ENCODE assay signal across 32 cellular contexts in the genomic region with DNA sequence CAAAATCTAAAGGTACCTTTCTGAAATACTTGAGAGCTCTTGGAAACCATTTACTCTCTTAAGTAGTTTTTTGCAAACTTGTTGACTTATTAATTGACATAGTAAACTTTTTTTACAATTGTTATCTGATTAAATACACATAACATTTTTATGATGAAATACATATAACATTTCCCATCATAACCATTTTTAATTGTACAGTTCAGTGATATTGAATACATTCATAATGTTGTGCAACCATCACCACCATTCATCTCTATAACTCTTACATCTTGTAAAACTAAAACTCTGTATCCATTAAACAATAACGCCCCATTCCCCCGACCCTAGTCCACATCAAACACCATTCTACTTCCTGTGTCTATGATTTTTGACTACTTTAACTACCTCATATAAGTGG.
"Had no signal": no experiment of that assay in that cellular context is flagged by ENCODE, and none has a peak within 500 bp of the region (broad histone marks: within the 10 kb centered on the region; RNA-seq: fewer than 3 reads in every experiment).

No MANE protein-coding gene starts in this region.

- H3K9me3 ChIP-seq: body of pancreas had no signal

- H3K27ac ChIP-seq: body of pancreas, brain microvascular endothelial cell, breast epithelium, WERI-Rb-1 had no signal

- H3K4me1 ChIP-seq: body of pancreas, breast epithelium had no signal

- DNase-seq: activated CD4-positive, alpha-beta memory T cell treated with anti-CD3 and anti-CD28 coated beads, Interleukin-2, amount 10 ng/mL, durations not matched to agents 7 days and 5 days; activated CD4-positive, alpha-beta T cell treated with anti-CD3 and anti-CD28 coated beads for 1 hour; activated CD4-positive, alpha-beta T cell treated with anti-CD3 and anti-CD28 coated beads for 36 hours; activated CD4-positive, alpha-beta T cell treated with anti-CD3 and anti-CD28 coated beads for 48 hours; activated CD4-positive, alpha-beta T cell treated with anti-CD3 and anti-CD28 coated beads, Interleukin-2, amount 10 ng/mL, durations not matched to agents 7 days and 5 days; activated CD4-positive, alpha-beta T cell treated with anti-CD3 and anti-CD28 coated beads, Interleukin-2, amount 50 U/mL, for 48 hours; activated CD4-positive, CD25-positive, alpha-beta regulatory T cell; activated CD8-positive, alpha-beta memory T cell treated with anti-CD3 and anti-CD28 coated beads for 24 hours; activated CD8-positive, alpha-beta memory T cell treated with anti-CD3 and anti-CD28 coated beads, Interleukin-2, amount 10 ng/mL, durations not matched to agents 7 days and 5 days; activated CD8-positive, alpha-beta memory T cell treated with anti-CD3 and anti-CD28 coated beads, Interleukin-2, amount 50 U/mL, for 48 hours; activated CD8-positive, alpha-beta T cell treated with anti-CD3 and anti-CD28 coated beads, Interleukin-2, amount 10 ng/mL, durations not matched to agents 7 days and 5 days; activated effector memory CD4-positive, alpha-beta T cell treated with Interleukin-2 at 50 U/mL for 16 hours; activated gamma-delta T cell; activated naive CD4-positive, alpha-beta T cell treated with anti-CD3 and anti-CD28 coated beads, Interleukin-2, amount 10 ng/mL, durations not matched to agents 7 days and 5 days; activated naive CD4-positive, alpha-beta T cell treated with Interleukin-2 at 50 U/mL for 16 hours; activated naive CD8-positive, alpha-beta T cell treated with anti-CD3 and anti-CD28 coated beads, Interleukin-2, amount 10 ng/mL, durations not matched to agents 7 days and 5 days; activated naive CD8-positive, alpha-beta T cell treated with anti-CD3 and anti-CD28 coated beads, Interleukin-2, amount 50 U/mL, for 24 hours; activated T-cell treated with anti-CD3 and anti-CD28 coated beads, Interleukin-2, amount 50 U/mL, for 24 hours; activated T-cell treated with anti-CD3 and anti-CD28 coated beads, Interleukin-2, amount 50 U/mL, for 48 hours; amygdala; aorta; body of pancreas; brain microvascular endothelial cell; central memory CD4-positive, alpha-beta T cell; T-helper 1 cell; T-helper 2 cell; T-helper 9 cell; WERI-Rb-1 had no signal

- H3K36me3 ChIP-seq: brain microvascular endothelial cell, breast epithelium, WERI-Rb-1 had no signal

- ATAC-seq: activated CD4-positive, alpha-beta T cell treated with anti-CD3 and anti-CD28 coated beads for 36 hours; activated CD4-positive, CD25-positive, alpha-beta regulatory T cell treated with anti-CD3 and anti-CD28 coated beads, Interleukin-2, amount 50 U/mL, for 24 hours; activated CD8-positive, alpha-beta memory T cell treated with anti-CD3 and anti-CD28 coated beads, Interleukin-2, amount 10 ng/mL, durations not matched to agents 7 days and 5 days; activated CD8-positive, alpha-beta T cell treated with anti-CD3 and anti-CD28 coated beads, Interleukin-2, amount 10 ng/mL, durations not matched to agents 7 days and 5 days; activated naive CD8-positive, alpha-beta T cell treated with anti-CD3 and anti-CD28 coated beads, Interleukin-2, amount 50 U/mL, for 24 hours; body of pancreas; WTC11 had no signal

- FAIRE-seq: astrocyte had no signal

- H3K4me3 ChIP-seq: body of pancreas, breast epithelium had no signal

- H3K27me3 ChIP-seq: body of pancreas, brain microvascular endothelial cell, breast epithelium had no signal
